ENCODE assay signal across 15 cellular contexts in genomic region chr3:128100126-128100525, GRCh38. TPM values are rescaled to one million over a fixed set of nuclear protein-coding genes. Genes with fewer than 3 reads are reported as not detected.
DNase-seq lines count a peak whose midpoint lies in the region; ATAC-seq and TF ChIP-seq lines count a peak whose summit lies in the region.
"Had no signal": no experiment of that assay in that cellular context is flagged by ENCODE, and none has a peak within 500 bp of the region (broad histone marks: within the 10 kb centered on the region; RNA-seq: fewer than 3 reads in every experiment).

No MANE protein-coding gene starts in this region.

- H3K4ac ChIP-seq in neuronal stem cell (ENCODE audit: low read length), result no peak overlapping the region

- H3K79me2 ChIP-seq in GM23338 (replicated peaks; ENCODE audit: insufficient read depth), result peaks cover 54% of the 10 kb centered on the region

- no peak overlapping the region for H3K18ac ChIP-seq in neuronal stem cell (ENCODE audit: low read length)

- DNase-seq in CD8-positive, alpha-beta memory T cell, result no peak
- DNase-seq in GM23338 (ENCODE audit: low spot score) (no peak), caudate nucleus (lab: John Stamatoyannopoulos, UW) (peak in 5 of 61 donors; percentile 5 to 29 (median 9)), neuronal stem cell (ENCODE audit: low spot score) (no peak), SW 1271 (lab: John Stamatoyannopoulos, UW) (no peak), osteocyte (ENCODE audit: extremely low spot score, unreplicated experiment) (no peak)
- DNase-seq: Caco-2, DMS153, H7, Kasumi-1, NCI-H1105, NCI-H1694, NCI-H446 had no signal

- H3K27ac ChIP-seq in CD8-positive, alpha-beta memory T cell (ENCODE audit: low read depth, low read length), result peak overlapping the region; percentile 11
- H3K27ac ChIP-seq in GM23338 (ENCODE audit: low read depth), result 0 out of 2 replicates have a peak overlapping the region, but pooled peaks have one; percentile 87
- peak overlapping the region; percentile 34 for H3K27ac ChIP-seq in caudate nucleus (ENCODE audit: low read depth, low read length)
- no peak overlapping the region for H3K27ac ChIP-seq in neuronal stem cell (replicated peaks; ENCODE audit: low read length)

- no peak overlapping the region for H3K23ac ChIP-seq in neuronal stem cell (ENCODE audit: low read depth, low read length, poor library complexity)

- CTCF ChIA-PET in CD8-positive, alpha-beta memory T cell (lab: Charles Lee), result interaction anchor here (1.2 to 10.3 kb wide), 3 partner anchors 23 to 34 kb away, joined by 3 to 107 read pairs (median 5); partner anchors contain the start of gene RUVBL1

- peaks cover 59% of the 10 kb centered on the region for H3K36me3 ChIP-seq in CD8-positive, alpha-beta memory T cell (ENCODE audit: insufficient read depth, low read length)
- peaks cover 39% of the 10 kb centered on the region for H3K36me3 ChIP-seq in GM23338 (ENCODE audit: insufficient read depth)
- H3K36me3 ChIP-seq in neuronal stem cell (replicated peaks in 1 of 2; ENCODE audit: control insufficient read depth in 2 of 2, insufficient read depth in 2 of 2, low read length in 2 of 2), result peaks cover 60 to 96% of the 10 kb centered on the region in 2 donors

- no peak overlapping the region for H4K8ac ChIP-seq in neuronal stem cell (ENCODE audit: low read depth, low read length)

- no peak overlapping the region for H2BK5ac ChIP-seq in neuronal stem cell (ENCODE audit: low read length)

- no peak overlapping the region for H2BK12ac ChIP-seq in neuronal stem cell (ENCODE audit: low read length)

- H2AFZ ChIP-seq in GM23338, result no peak overlapping the region
- no peak overlapping the region for H2AFZ ChIP-seq in neuronal stem cell (ENCODE audit: low read length)

- no peaks in the 10 kb centered on the region for H3K4me1 ChIP-seq in CD8-positive, alpha-beta memory T cell (ENCODE audit: insufficient read depth, low read length)
- H3K4me1 ChIP-seq in GM23338 (ENCODE audit: insufficient read depth) (peaks cover 65% of the 10 kb centered on the region), neuronal stem cell (ENCODE audit: control insufficient read depth in 2 of 2, insufficient read depth in 1 of 2, low read depth in 1 of 2, low read length in 2 of 2) (peaks cover 0 to 3% of the 10 kb centered on the region in 2 donors)

- no peak overlapping the region for H2BK120ac ChIP-seq in neuronal stem cell (ENCODE audit: low read depth, low read length)

- H3K9me3 ChIP-seq in CD8-positive, alpha-beta memory T cell (ENCODE audit: low read length), result no peaks in the 10 kb centered on the region
- H3K9me3 ChIP-seq in neuronal stem cell (replicated peaks in 1 of 2; ENCODE audit: control insufficient read depth in 2 of 2, insufficient read depth in 1 of 2, low read depth in 1 of 2, low read length in 2 of 2), result no peaks in the 10 kb centered on the region
- H3K9me3 ChIP-seq: Caco-2 had no signal

- peaks cover 2% of the 10 kb centered on the region for H3K79me1 ChIP-seq in neuronal stem cell (ENCODE audit: low read depth, low read length)

- H3K4me3 Mint-ChIP-seq in CD8-positive, alpha-beta memory T cell, result no peak overlapping the region
- no peak overlapping the region for H3K4me3 Mint-ChIP-seq in GM23338
- no peak overlapping the region for H3K4me3 Mint-ChIP-seq in osteocyte (ENCODE audit: unreplicated experiment)
- H3K4me3 Mint-ChIP-seq: IgD-negative memory B cell had no signal

- H3K27me3 ChIP-seq in CD8-positive, alpha-beta memory T cell (ENCODE audit: insufficient read depth, low read length, poor library complexity, severe bottlenecking), result no peaks in the 10 kb centered on the region
- H3K27me3 ChIP-seq in GM23338 (ENCODE audit: insufficient read depth) (no peaks in the 10 kb centered on the region), neuronal stem cell (ENCODE audit: control insufficient read depth in 3 of 3, insufficient read depth in 3 of 3, low read depth in 1 of 3, low read length in 3 of 3) (no peaks in the 10 kb centered on the region)

- no CpG with 5 or more reads among the region's 3 CpGs for WGBS in neuronal stem cell (ENCODE audit: extremely low coverage in 2 of 2, insufficient read length in 2 of 2, insufficient replicate concordance in 1 of 2), 2 donors

- TF ChIP-seq CTCF in GM23338 (conservative IDR thresholded peaks at IDR 0.05; ENCODE audit: low read depth in 2 of 2) (no peak), osteocyte (IDR thresholded peaks at IDR 0.05) (no peak)

- H4K91ac ChIP-seq in neuronal stem cell (ENCODE audit: low read depth, low read length, poor library complexity), result no peak overlapping the region

- no peak; the same call in 2 of the 3 replicates for ATAC-seq in GM23338
- ATAC-seq in HG03095 (IDR thresholded peaks at IDR 0.05; ENCODE audit: unreplicated experiment), result no peak

- H3K27ac Mint-ChIP-seq in CD8-positive, alpha-beta memory T cell, result peak overlapping the region in 1 of 8 donors; percentile 41
- H3K27ac Mint-ChIP-seq in GM23338 (peak overlapping the region; percentile 46; the same call in 1 of the 2 replicates), osteocyte (ENCODE audit: unreplicated experiment) (no peak overlapping the region)

- no peaks in the 10 kb centered on the region for H3K9me3 Mint-ChIP-seq in CD8-positive, alpha-beta memory T cell
- H3K9me3 Mint-ChIP-seq in GM23338 (no peaks in the 10 kb centered on the region), osteocyte (ENCODE audit: unreplicated experiment) (no peaks in the 10 kb centered on the region)
- H3K9me3 Mint-ChIP-seq: IgD-negative memory B cell had no signal

- peak overlapping the region; percentile 10 for H3K9ac ChIP-seq in neuronal stem cell (ENCODE audit: low read depth, low read length, poor library complexity)

- H3K4me1 Mint-ChIP-seq in CD8-positive, alpha-beta memory T cell, result peaks cover 0 to 3% (median 2%) of the 10 kb centered on the region in 3 donors
- peaks cover 59% of the 10 kb centered on the region for H3K4me1 Mint-ChIP-seq in GM23338
- peaks cover 7% of the 10 kb centered on the region for H3K4me1 Mint-ChIP-seq in osteocyte (ENCODE audit: unreplicated experiment)

- H3K14ac ChIP-seq in neuronal stem cell (ENCODE audit: low read length), result no peak overlapping the region

- POLR2A ChIA-PET in CD8-positive, alpha-beta memory T cell (lab: Charles Lee), result no interaction called here

- H3K36me3 Mint-ChIP-seq in CD8-positive, alpha-beta memory T cell, result peaks cover 8 to 95% (median 40%) of the 10 kb centered on the region in 3 donors
- peaks cover 94% of the 10 kb centered on the region for H3K36me3 Mint-ChIP-seq in GM23338 (ENCODE audit: low read depth)
- peaks cover 38% of the 10 kb centered on the region for H3K36me3 Mint-ChIP-seq in osteocyte (ENCODE audit: unreplicated experiment)

- H3K4me2 ChIP-seq in GM23338 (no peak overlapping the region; the same call in 1 of the 2 replicates), neuronal stem cell (ENCODE audit: insufficient read depth, low read length, poor library complexity, severe bottlenecking) (no peak overlapping the region)

- H2AK5ac ChIP-seq in neuronal stem cell (ENCODE audit: low read depth, low read length), result no peak overlapping the region

- H3F3A ChIP-seq in GM23338 (replicated peaks; ENCODE audit: low read depth), result peaks cover 10% of the 10 kb centered on the region; the same call in 1 of the 2 replicates

- H3K4me3 ChIP-seq in CD8-positive, alpha-beta memory T cell (ENCODE audit: low read length), result no peak overlapping the region
- H3K4me3 ChIP-seq in GM23338 (no peak overlapping the region), neuronal stem cell (ENCODE audit: low read length in 2 of 2) (no peak overlapping the region)

- peaks cover 36% of the 10 kb centered on the region for H4K20me1 ChIP-seq in GM23338 (replicated peaks; ENCODE audit: insufficient read depth)

- no peaks in the 10 kb centered on the region for H3K9me2 ChIP-seq in GM23338 (ENCODE audit: insufficient read depth)

- no peak overlapping the region for H2BK15ac ChIP-seq in neuronal stem cell (ENCODE audit: low read length)

- H3K27me3 Mint-ChIP-seq in CD8-positive, alpha-beta memory T cell, result no peaks in the 10 kb centered on the region
- H3K27me3 Mint-ChIP-seq in GM23338 (ENCODE audit: insufficient read depth, low read depth, poor library complexity) (no peaks in the 10 kb centered on the region), osteocyte (ENCODE audit: unreplicated experiment) (no peaks in the 10 kb centered on the region)
- H3K27me3 Mint-ChIP-seq: IgD-negative memory B cell had no signal

TF ChIP-seq in GM23338, 12 proteins besides CTCF, POLR2A, EP300 and RAD21 (continues in another document):
- TF ChIP-seq CREB1 (CRISPR knock-in tag; IDR thresholded peaks at IDR 0.05; ENCODE audit: low read depth) (no peak), EZH2phosphoT487 (IDR thresholded peaks at IDR 0.05; ENCODE audit: unreplicated experiment) (no peak), NANOG (IDR thresholded peaks at IDR 0.05; ENCODE audit: borderline replicate concordance) (no peak), POLR2AphosphoS5 (IDR thresholded peaks at IDR 0.05; ENCODE audit: low read depth) (no peak), ZNF114 (CRISPR knock-in tag; IDR thresholded peaks at IDR 0.05) (no peak)

RNA-seq across cellular contexts. Expression of gene RUVBL1, which starts 23.5 kb away (rescaled TPM):
- 100 to 1,000 TPM; 114 to 116 TPM for total RNA-seq in CD8-positive, alpha-beta memory T cell
- 69.2 TPM for polyA plus RNA-seq in CD8-positive, alpha-beta memory T cell
- 133 and 134 TPM in 2 replicates for total RNA-seq in GM23338 (2014; rRNA removed; shearing (Covaris generic))
- polyA plus RNA-seq in GM23338 (2016; fragmentation: Nextera tagmentation; extraction: Ambion mirVana), result 136 and 137 TPM in 2 replicates
- 62.1 TPM for polyA plus RNA-seq in neuronal stem cell (2013, experiment 1 of 2)
- 61.3 TPM for polyA plus RNA-seq in neuronal stem cell (2013, experiment 2 of 2)
- total RNA-seq in osteocyte, result 34.1 and 34.3 TPM in 2 replicates

RNA-seq across cellular contexts. Expression of gene SEC61A1, which starts 47.9 kb away (rescaled TPM):
- 100 to 1,000 TPM; 200 to 208 TPM for total RNA-seq in CD8-positive, alpha-beta memory T cell
- polyA plus RNA-seq in CD8-positive, alpha-beta memory T cell, result 176 TPM
- 170 and 184 TPM in 2 replicates for total RNA-seq in GM23338 (2014; rRNA removed; shearing (Covaris generic))
- polyA plus RNA-seq in GM23338 (2016; fragmentation: Nextera tagmentation; extraction: Ambion mirVana), result 44.8 and 47.3 TPM in 2 replicates
- 61.5 TPM for polyA plus RNA-seq in neuronal stem cell (2013, experiment 1 of 2)
- 64.0 TPM for polyA plus RNA-seq in neuronal stem cell (2013, experiment 2 of 2)
- total RNA-seq in osteocyte, result 307 and 310 TPM in 2 replicates

RNA-seq across cellular contexts. Expression of gene EEFSEC, which starts 53.2 kb away (rescaled TPM):
- total RNA-seq in CD8-positive, alpha-beta memory T cell, result 10 to 100 TPM; 20.4 to 21.8 TPM
- polyA plus RNA-seq in CD8-positive, alpha-beta memory T cell, result 28.6 TPM
- 14.1 and 16.2 TPM in 2 replicates for total RNA-seq in GM23338 (2014; rRNA removed; shearing (Covaris generic))
- 9.5 and 10.1 TPM in 2 replicates for polyA plus RNA-seq in GM23338 (2016; fragmentation: Nextera tagmentation; extraction: Ambion mirVana)
- 5.1 TPM for polyA plus RNA-seq in neuronal stem cell (2013, experiment 1 of 2)
- polyA plus RNA-seq in neuronal stem cell (2013, experiment 2 of 2), result 4.9 TPM
- 14.3 and 15.6 TPM in 2 replicates for total RNA-seq in osteocyte
